Comparison of ENCODE assay signal across 8 cellular contexts in the genomic region with DNA sequence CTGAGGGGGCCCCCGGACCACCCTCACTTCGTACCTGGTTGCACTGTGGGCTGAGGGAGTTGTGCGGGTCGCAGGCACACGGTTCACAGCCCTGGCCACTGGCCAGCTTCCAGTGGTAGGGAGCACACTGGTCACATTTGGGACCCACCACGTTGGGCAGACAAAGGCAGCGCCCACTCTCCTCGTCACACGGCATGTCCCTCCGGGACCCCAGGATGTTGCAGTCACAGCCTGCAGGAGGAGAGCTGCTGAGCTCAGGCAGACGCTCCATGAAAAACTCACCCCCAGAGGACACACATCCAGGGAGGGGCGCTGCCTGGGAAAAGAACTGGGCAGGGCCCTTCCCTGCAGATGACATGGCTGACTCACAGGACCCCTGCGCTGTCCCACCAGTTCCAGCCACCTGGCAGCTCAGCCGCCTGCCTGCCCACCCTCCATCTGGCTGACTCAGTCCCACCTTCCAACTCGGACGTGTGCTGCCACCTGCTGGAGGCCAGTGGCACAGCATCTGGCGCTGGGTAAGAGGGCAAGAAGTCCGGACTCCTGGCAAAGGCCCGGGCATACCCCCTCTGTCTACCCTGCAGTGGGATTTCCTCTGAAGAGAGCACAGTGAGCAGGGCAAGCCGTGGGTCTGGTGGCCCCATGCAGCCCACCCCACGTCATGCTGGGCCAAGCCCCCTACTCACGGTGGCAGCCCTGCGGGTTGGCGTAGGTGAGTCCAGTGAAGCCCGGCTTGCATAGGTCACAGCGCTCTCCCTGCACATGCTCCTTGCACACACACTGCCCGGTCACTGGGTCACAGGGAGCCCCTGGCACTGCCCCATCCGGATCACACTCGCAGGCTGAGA. TPM values are rescaled to one million over a fixed set of nuclear protein-coding genes. Genes with fewer than 3 reads are reported as not detected.
DNase-seq lines count a peak whose midpoint lies in the region; ATAC-seq, FAIRE-seq and TF ChIP-seq lines count a peak whose summit lies in the region.

No MANE protein-coding gene starts in this region.

- TF ChIP-seq EP300 in gastroesophageal sphincter (IDR thresholded peaks at IDR 0.05): no peak
- TF ChIP-seq EP300 in transverse colon (IDR thresholded peaks at IDR 0.05; ENCODE audit: low read depth): no peak

- H3K4me3 ChIP-seq in GM23248: no peak overlapping the region
- H3K4me3 ChIP-seq in Loucy (ENCODE audit: low read length, poor library complexity, severe bottlenecking): no peak overlapping the region
- no peak overlapping the region for H3K4me3 ChIP-seq in gastroesophageal sphincter
- no peak overlapping the region for H3K4me3 ChIP-seq in pancreas
- no peak overlapping the region for H3K4me3 ChIP-seq in transverse colon

- TF ChIP-seq CTCF in Loucy (conservative IDR thresholded peaks at IDR 0.05; ENCODE audit: low read length): peak; percentile 93
- TF ChIP-seq CTCF in gastroesophageal sphincter (IDR thresholded peaks at IDR 0.05): peak in 3 of 4 experiments; percentile 82 to 97 (median 86)
- peak; percentile 90 to 97 (median 94) for TF ChIP-seq CTCF in pancreas (IDR thresholded peaks at IDR 0.05)
- peak; percentile 83 to 97 (median 93) for TF ChIP-seq CTCF in transverse colon (IDR thresholded peaks at IDR 0.05)

- TF ChIP-seq POLR2A in gastroesophageal sphincter (IDR thresholded peaks at IDR 0.05) (no peak), transverse colon (IDR thresholded peaks at IDR 0.05) (no peak)

- WGBS in GM23248 (ENCODE audit: low coverage in 1 of 2, low lambda C conversion rate in 2 of 2, missing lambda C conversion rate in 2 of 2), 2 experiments: 34% methylated on average over 27 to 29 of the region's 29 CpGs
- 13 to 73% methylated on average over 3 to 4 of the region's 29 CpGs for WGBS in gastroesophageal sphincter (ENCODE audit: low coverage in 1 of 2), 2 donors
- 44 to 52% methylated on average over 28 to 29 of the region's 29 CpGs for WGBS in pancreas, 2 donors
- 49% methylated on average over 26 of the region's 29 CpGs; no CpG with 5 or more reads in 1 of the 2 donors for WGBS in transverse colon (ENCODE audit: low coverage in 1 of 2), 2 donors

- intact Hi-C loops in pancreas (cut with DNase I): no loop called here
- intact Hi-C loops in transverse colon (cut with DNase I; ENCODE audit: low total_unique reads): loop anchor here (5.0 kb wide), 1 partner anchor 50 kb away; no protein-coding TSS in a partner anchor

- H3K9me3 ChIP-seq in GM23248 (ENCODE audit: low read depth) (no peaks in the 10 kb centered on the region), Loucy (ENCODE audit: insufficient read depth, low read depth, low read length) (no peaks in the 10 kb centered on the region), gastroesophageal sphincter (no peaks in the 10 kb centered on the region), pancreas (no peaks in the 10 kb centered on the region), transverse colon (no peaks in the 10 kb centered on the region)

- no peaks in the 10 kb centered on the region for H3K79me2 ChIP-seq in GM23248 (ENCODE audit: insufficient read depth)
- no peaks in the 10 kb centered on the region for H3K79me2 ChIP-seq in Loucy (ENCODE audit: insufficient read depth, low read length)

- H3K27me3 ChIP-seq in GM23248 (replicated peaks; ENCODE audit: insufficient read depth): no peaks in the 10 kb centered on the region; the same call in 1 of the 2 replicates
- no peaks in the 10 kb centered on the region for H3K27me3 ChIP-seq in Loucy (ENCODE audit: insufficient read depth, low read length, poor library complexity, severe bottlenecking)
- H3K27me3 ChIP-seq in gastroesophageal sphincter: no peaks in the 10 kb centered on the region
- H3K27me3 ChIP-seq in pancreas: no peaks in the 10 kb centered on the region
- no peaks in the 10 kb centered on the region for H3K27me3 ChIP-seq in transverse colon

- in situ Hi-C loops in GM23248 (cut with MboI) (no loop called here), transverse colon (cut with MboI; ENCODE audit: low pct_ligation_motif_present in 1 of 4, low pct_unique_long_range_greater_than_20kb in 1 of 4, low sequenced_read_pairs in 3 of 4) (loop anchor here in 1 of 4 donors (10.0 kb wide), 1 partner anchor 53 kb away; no protein-coding TSS in a partner anchor)

- H3K27ac ChIP-seq in GM23248: no peak overlapping the region
- no peak overlapping the region for H3K27ac ChIP-seq in gastroesophageal sphincter
- no peak overlapping the region for H3K27ac ChIP-seq in pancreas
- H3K27ac ChIP-seq in transverse colon: no peak overlapping the region

- peak; percentile 51 for ATAC-seq in gastroesophageal sphincter
- ATAC-seq in pancreas: peak; percentile 71 to 93 (median 86)

- H3K9me2 ChIP-seq in GM23248 (ENCODE audit: insufficient read depth): no peaks in the 10 kb centered on the region
- no peaks in the 10 kb centered on the region for H3K9me2 ChIP-seq in Loucy (replicated peaks; ENCODE audit: low read depth, low read length)

- no peak for FAIRE-seq in pancreas (lab: Jason Lieb, UNC)

- H3K9ac ChIP-seq in GM23248 (no peak overlapping the region), Loucy (ENCODE audit: low read depth, low read length, poor library complexity, severe bottlenecking) (no peak overlapping the region)

- H3K4me1 ChIP-seq in GM23248 (ENCODE audit: insufficient read depth): no peaks in the 10 kb centered on the region
- no peaks in the 10 kb centered on the region for H3K4me1 ChIP-seq in Loucy (ENCODE audit: insufficient read depth, low read length, poor library complexity, severe bottlenecking)
- peaks cover 0 to 46% (median 17%) of the 10 kb centered on the region in 3 donors for H3K4me1 ChIP-seq in gastroesophageal sphincter
- no peaks in the 10 kb centered on the region for H3K4me1 ChIP-seq in pancreas
- peaks cover 0 to 4% (median 0%) of the 10 kb centered on the region in 4 donors for H3K4me1 ChIP-seq in transverse colon

- peak; percentile 76 for DNase-seq in EH (ENCODE audit: low read depth)
- DNase-seq in GM23248: peak; percentile 75
- peak; percentile 29 for DNase-seq in SHP77 treated with DMSO at 0.1 percent for 48 hours (lab: John Stamatoyannopoulos, UW)
- peak; percentile 70 for DNase-seq in activated gamma-delta T cell treated with Interleukin-2 at 50 U/mL for 16 hours
- DNase-seq in pancreas: peak; percentile 41 to 93 (median 75)
- peak; percentile 73 for DNase-seq in transverse colon

- H3K4me2 ChIP-seq in GM23248 (ENCODE audit: unreplicated experiment) (no peak overlapping the region), Loucy (ENCODE audit: low read depth, low read length, poor library complexity, severe bottlenecking) (no peak overlapping the region)

- H2AFZ ChIP-seq in GM23248: no peak overlapping the region
- H2AFZ ChIP-seq in Loucy (ENCODE audit: low read length): no peak overlapping the region

- no peaks in the 10 kb centered on the region; the same call in 1 of the 2 replicates for H3F3A ChIP-seq in GM23248 (ENCODE audit: insufficient read depth)
- H3F3A ChIP-seq in Loucy (ENCODE audit: low read depth): no peaks in the 10 kb centered on the region

- H4K20me1 ChIP-seq in GM23248 (ENCODE audit: insufficient read depth) (no peaks in the 10 kb centered on the region), Loucy (ENCODE audit: insufficient read depth, low read length, poor library complexity, severe bottlenecking) (no peaks in the 10 kb centered on the region)

- H3K36me3 ChIP-seq in GM23248 (ENCODE audit: low read depth): no peaks in the 10 kb centered on the region
- no peaks in the 10 kb centered on the region for H3K36me3 ChIP-seq in Loucy (ENCODE audit: insufficient read depth, low read length)
- no peaks in the 10 kb centered on the region for H3K36me3 ChIP-seq in gastroesophageal sphincter
- H3K36me3 ChIP-seq in pancreas: no peaks in the 10 kb centered on the region
- no peaks in the 10 kb centered on the region for H3K36me3 ChIP-seq in transverse colon

RNA-seq across cellular contexts. Expression of a gene that starts 24.7 kb away (rescaled TPM):
- 6.8 and 8.1 TPM in 2 replicates for total RNA-seq in GM23248 (2014; rRNA removed; shearing (Covaris generic))
- polyA plus RNA-seq in GM23248 (2016; fragmentation: Nextera tagmentation; extraction: Ambion mirVana): 2.5 and 3.0 TPM in 2 replicates
- 10 to 100 TPM in 1 of 4 donors, under 1 TPM in 3; 0.13 to 11.6 (median 0.35) TPM for total RNA-seq in gastroesophageal sphincter
- total RNA-seq in pancreas: 10 to 100 TPM in 2 of 6 donors, 1 to 10 TPM in 4; 2.7 to 25.8 (median 4.9) TPM
- 1 to 10 TPM; 1.4 to 2.2 TPM for polyA plus RNA-seq in pancreas
- total RNA-seq in transverse colon: 100 to 1,000 TPM in 3 of 4 donors, 10 to 100 TPM in 1; 47.2 to 147 (median 126) TPM

RNA-seq across cellular contexts. Expression of a gene that starts 44.1 kb away (rescaled TPM):
- total RNA-seq in GM23248 (2014; rRNA removed; shearing (Covaris generic)): 0.11 TPM in 1 of 2 replicates, not detected in the other
- 0.24 TPM in 1 of 2 replicates, not detected in the other for polyA plus RNA-seq in GM23248 (2016; fragmentation: Nextera tagmentation; extraction: Ambion mirVana)
- total RNA-seq in gastroesophageal sphincter: 1 to 10 TPM in 2 of 4 donors, under 1 TPM in 2; 0.19 to 6.8 (median 0.84) TPM
- total RNA-seq in pancreas: under 1 TPM in 4 of 6 donors, not detected in 2; 0.06 to 0.52 (median 0.21) TPM
- polyA plus RNA-seq in pancreas: 1 to 10 TPM in 1 of 2 donors, under 1 TPM in 1; 0.11 to 1.2 TPM
- not detected for total RNA-seq in transverse colon

RNA-seq across cellular contexts. Expression of a gene that starts 47.6 kb away (rescaled TPM):
- 0.65 and 0.89 TPM in 2 replicates for total RNA-seq in GM23248 (2014; rRNA removed; shearing (Covaris generic))
- 2.0 and 2.9 TPM in 2 replicates for polyA plus RNA-seq in GM23248 (2016; fragmentation: Nextera tagmentation; extraction: Ambion mirVana)
- total RNA-seq in gastroesophageal sphincter: 10 to 100 TPM in 2 of 4 donors, 1 to 10 TPM in 2; 6.0 to 95.2 (median 11.0) TPM
- total RNA-seq in pancreas: 10 to 100 TPM in 3 of 6 donors, 1 to 10 TPM in 3; 2.9 to 69.8 (median 11.2) TPM
- 10 to 100 TPM; 17.4 to 18.7 TPM for polyA plus RNA-seq in pancreas
- total RNA-seq in transverse colon: 10 to 100 TPM in 2 of 4 donors, 1 to 10 TPM in 2; 1.8 to 84.2 (median 26.9) TPM
